ENCODE assay signal across 3 cellular contexts in the genomic region with DNA sequence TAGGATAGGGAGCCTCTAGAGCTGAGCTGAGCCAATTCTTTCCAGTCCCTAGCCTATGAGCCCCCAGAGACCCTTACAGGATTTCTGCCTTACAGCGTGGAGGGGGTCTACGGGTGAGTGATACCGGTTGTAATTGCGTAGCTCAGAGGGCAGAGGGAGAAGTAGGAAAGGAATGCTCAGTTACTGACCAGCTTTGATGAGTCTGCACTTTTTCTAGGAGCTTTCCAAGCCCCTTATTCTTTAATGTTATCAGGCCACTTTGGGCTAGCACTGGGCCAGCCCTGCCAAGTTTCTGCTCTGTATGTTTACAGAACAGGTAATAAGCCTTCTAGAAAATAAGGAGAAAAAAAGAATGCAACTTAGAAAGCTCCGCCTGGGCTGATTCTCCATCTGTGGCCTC.
A peak's percentile ranks its signal among the peaks of the same experiment; 100 is the strongest.
TF ChIP-seq lines count a peak whose summit lies in the region.

No MANE protein-coding gene starts in this region.

TF ChIP-seq in A549, 52 proteins besides CTCF, POLR2A, EP300 and RAD21:
- TF ChIP-seq MAFK (IDR thresholded peaks at IDR 0.05; ENCODE audit: partially characterized antibody): peak; percentile 53

TF ChIP-seq in K562, 482 proteins besides CTCF, POLR2A, EP300 and RAD21:
- TF ChIP-seq C11orf30 (IDR thresholded peaks at IDR 0.05; ENCODE audit: low read depth) (peak; percentile 94), ZNF316 (IDR thresholded peaks at IDR 0.05) (peak; percentile 95), MAFG (tag; conservative IDR thresholded peaks at IDR 0.05) (peak; percentile 83), MAFK (IDR thresholded peaks at IDR 0.05; ENCODE audit: low read length) (peak; percentile 78), NFE2 (IDR thresholded peaks at IDR 0.05; ENCODE audit: low read depth) (peak; percentile 66), MAFF (IDR thresholded peaks at IDR 0.05; ENCODE audit: low read length) (peak; percentile 78)

TF ChIP-seq in H1, 55 proteins besides CTCF, POLR2A, EP300 and RAD21:
- 0 out of 2 replicates have a peak, but pooled peaks have one; percentile 37 for TF ChIP-seq MAFK (IDR thresholded peaks at IDR 0.05; ENCODE audit: low read depth, low read length)
